14 cellular contexts compared by ENCODE assay signal in genomic region chr7:22435720-22436119, GRCh38.
DNase-seq lines count a peak whose midpoint lies in the region; ATAC-seq, FAIRE-seq and TF ChIP-seq lines count a peak whose summit lies in the region.
"Had no signal": no experiment of that assay in that cellular context is flagged by ENCODE, and none has a peak within 500 bp of the region (broad histone marks: within the 10 kb centered on the region; RNA-seq: fewer than 3 reads in every experiment).

No MANE protein-coding gene starts in this region.

- WGBS in smooth muscle cell (ENCODE audit: low lambda C conversion rate) = 95% methylated on average over 8 of the region's 8 CpGs

- H3K9me3 Mint-ChIP-seq in activated CD4-positive, alpha-beta memory T cell treated with anti-CD3 and anti-CD28 coated beads, Interleukin-2, amount 10 ng/mL, durations not matched to agents 7 days and 5 days = no peaks in the 10 kb centered on the region

- H3F3A ChIP-seq in DOHH2 (ENCODE audit: control insufficient read depth, insufficient read depth) (peaks cover 50% of the 10 kb centered on the region), OCI-LY1 (ENCODE audit: insufficient read depth, low read length) (no peaks in the 10 kb centered on the region), smooth muscle cell (ENCODE audit: low read depth) (no peaks in the 10 kb centered on the region)

- peaks cover 98% of the 10 kb centered on the region for H3K4me1 ChIP-seq in DOHH2 (ENCODE audit: control insufficient read depth, low read length)
- peaks cover 75% of the 10 kb centered on the region for H3K4me1 ChIP-seq in OCI-LY1 (ENCODE audit: insufficient read depth, low read length, severe bottlenecking)
- peaks cover 17% of the 10 kb centered on the region for H3K4me1 ChIP-seq in smooth muscle cell (ENCODE audit: low read depth)
- H3K4me1 ChIP-seq: uterus had no signal

- ATAC-seq in HG03039 (IDR thresholded peaks at IDR 0.05; ENCODE audit: unreplicated experiment) = peak; percentile 15
- ATAC-seq: sciatic nerve; stimulated activated naive CD8-positive, alpha-beta T cell treated with anti-CD3 and anti-CD28 coated beads, Interleukin-15, Interleukin-2, amounts not matched to agents 100 U/mL and 50 U/mL, for 24 hours had no signal

- H3K9me2 ChIP-seq in DOHH2 (replicated peaks; ENCODE audit: control insufficient read depth, low read length) (no peaks in the 10 kb centered on the region), OCI-LY1 (ENCODE audit: low read depth, low read length) (no peaks in the 10 kb centered on the region)

- POLR2A ChIA-PET in activated CD4-positive, alpha-beta memory T cell treated with anti-CD3 and anti-CD28 coated beads, Interleukin-2, amount 10 ng/mL, durations not matched to agents 7 days and 5 days (lab: Charles Lee) = no interaction called here

- no peaks in the 10 kb centered on the region for H3K36me3 Mint-ChIP-seq in activated CD4-positive, alpha-beta memory T cell treated with anti-CD3 and anti-CD28 coated beads, Interleukin-2, amount 10 ng/mL, durations not matched to agents 7 days and 5 days (ENCODE audit: low read depth)

- H3K27ac Mint-ChIP-seq in activated CD4-positive, alpha-beta memory T cell treated with anti-CD3 and anti-CD28 coated beads, Interleukin-2, amount 10 ng/mL, durations not matched to agents 7 days and 5 days = no peak overlapping the region

- no peak overlapping the region for H3K4me3 Mint-ChIP-seq in activated CD4-positive, alpha-beta memory T cell treated with anti-CD3 and anti-CD28 coated beads, Interleukin-2, amount 10 ng/mL, durations not matched to agents 7 days and 5 days

- H3K27ac ChIP-seq in DOHH2 (ENCODE audit: low read depth, low read length) (peak overlapping the region; percentile 95), OCI-LY1 (ENCODE audit: low read depth, low read length, poor library complexity, severe bottlenecking) (peak overlapping the region; percentile 85), smooth muscle cell (ENCODE audit: low read depth) (no peak overlapping the region)
- H3K27ac ChIP-seq: uterus had no signal

- CTCF ChIA-PET in activated CD4-positive, alpha-beta memory T cell treated with anti-CD3 and anti-CD28 coated beads, Interleukin-2, amount 10 ng/mL, durations not matched to agents 7 days and 5 days (lab: Charles Lee) = interaction anchor here (1.1 kb wide), 1 partner anchor 17 kb away, joined by 4 read pairs; no protein-coding TSS in a partner anchor

- H3K4me2 ChIP-seq in DOHH2 (ENCODE audit: low read length) (peak overlapping the region; percentile 80), OCI-LY1 (ENCODE audit: low read length) (peak overlapping the region; percentile 58), smooth muscle cell (no peak overlapping the region)

- H3K79me2 ChIP-seq in DOHH2 (ENCODE audit: control insufficient read depth, low read length) (peaks cover 29% of the 10 kb centered on the region), OCI-LY1 (ENCODE audit: insufficient read depth, low read length) (no peaks in the 10 kb centered on the region), smooth muscle cell (ENCODE audit: low read depth) (no peaks in the 10 kb centered on the region)

- H4K20me1 ChIP-seq in DOHH2 (ENCODE audit: control insufficient read depth, insufficient read depth, low read depth, low read length) (no peaks in the 10 kb centered on the region), OCI-LY1 (ENCODE audit: insufficient read depth, low read length) (no peaks in the 10 kb centered on the region), smooth muscle cell (ENCODE audit: low read depth) (no peaks in the 10 kb centered on the region)

- TF ChIP-seq CTCF in DOHH2 (IDR thresholded peaks at IDR 0.05; ENCODE audit: low read depth, low read length, poor library complexity, severe bottlenecking) (no peak), OCI-LY1 (IDR thresholded peaks at IDR 0.05; ENCODE audit: low read length) (no peak), smooth muscle cell (IDR thresholded peaks at IDR 0.05; ENCODE audit: borderline replicate concordance, insufficient read depth, poor library complexity, severe bottlenecking) (no peak)

- no peak for DNase-seq in GM19239 (ENCODE audit: insufficient read length, low spot score)
- no peak for DNase-seq in GM19240 (ENCODE audit: insufficient read length, low spot score)
- no peak for DNase-seq in smooth muscle cell (lab: John Stamatoyannopoulos, UW; ENCODE audit: unreplicated experiment)
- no peak for DNase-seq in NAMALWA (ENCODE audit: low spot score)
- no peak for DNase-seq in activated CD4-positive, alpha-beta memory T cell treated with anti-CD3 and anti-CD28 coated beads, Interleukin-2, amount 10 ng/mL, durations not matched to agents 7 days and 5 days
- DNase-seq: activated effector memory CD4-positive, alpha-beta T cell treated with anti-CD3 and anti-CD28 coated beads, Interleukin-2, amount 50 U/mL, for 16 hours; NCI-H1694; stimulated activated naive CD8-positive, alpha-beta T cell treated with anti-CD3 and anti-CD28 coated beads, Interleukin-15, Interleukin-2, amounts not matched to agents 100 U/mL and 50 U/mL, for 24 hours; uterus had no signal

- H3K4me3 ChIP-seq in DOHH2 (ENCODE audit: low read length) (peak overlapping the region; percentile 61), OCI-LY1 (ENCODE audit: low read depth, low read length, poor library complexity, severe bottlenecking) (peak overlapping the region; percentile 26), smooth muscle cell (no peak overlapping the region)
- H3K4me3 ChIP-seq: dorsolateral prefrontal cortex, uterus had no signal

- no peaks in the 10 kb centered on the region for H3K9me3 ChIP-seq in DOHH2 (ENCODE audit: control insufficient read depth, insufficient read depth, low read length)
- 0 out of 2 replicates have a peak, but pooled peaks cover 5% of the 10 kb centered on the region for H3K9me3 ChIP-seq in OCI-LY1 (ENCODE audit: low read length)
- H3K9me3 ChIP-seq in smooth muscle cell (replicated peaks; ENCODE audit: low read depth) = no peaks in the 10 kb centered on the region
- H3K9me3 ChIP-seq: uterus had no signal

- H2AFZ ChIP-seq in OCI-LY1 (ENCODE audit: low read length) (no peak overlapping the region), smooth muscle cell (ENCODE audit: low read depth) (no peak overlapping the region)

- peak; percentile 78 for FAIRE-seq in GM19239 (lab: Jason Lieb, UNC)

- H3K9ac ChIP-seq in OCI-LY1 (ENCODE audit: low read length) = peak overlapping the region; percentile 29
- H3K9ac ChIP-seq in smooth muscle cell (ENCODE audit: low read depth) = no peak overlapping the region

- H3K36me3 ChIP-seq in DOHH2 (ENCODE audit: control insufficient read depth, low read length) = peaks cover 40% of the 10 kb centered on the region
- no peaks in the 10 kb centered on the region for H3K36me3 ChIP-seq in OCI-LY1 (ENCODE audit: insufficient read depth, low read length)
- no peaks in the 10 kb centered on the region for H3K36me3 ChIP-seq in smooth muscle cell (ENCODE audit: low read depth)
- H3K36me3 ChIP-seq: uterus had no signal

- H3K27me3 Mint-ChIP-seq in activated CD4-positive, alpha-beta memory T cell treated with anti-CD3 and anti-CD28 coated beads, Interleukin-2, amount 10 ng/mL, durations not matched to agents 7 days and 5 days = peaks cover 28% of the 10 kb centered on the region

- peaks cover 4% of the 10 kb centered on the region for H3K4me1 Mint-ChIP-seq in activated CD4-positive, alpha-beta memory T cell treated with anti-CD3 and anti-CD28 coated beads, Interleukin-2, amount 10 ng/mL, durations not matched to agents 7 days and 5 days

- no peaks in the 10 kb centered on the region for H3K27me3 ChIP-seq in DOHH2 (ENCODE audit: control insufficient read depth, low read length)
- H3K27me3 ChIP-seq in OCI-LY1 (ENCODE audit: insufficient read depth, low read length) = no peaks in the 10 kb centered on the region
- H3K27me3 ChIP-seq in smooth muscle cell (ENCODE audit: low read depth) = no peaks in the 10 kb centered on the region
- H3K27me3 ChIP-seq: dorsolateral prefrontal cortex, uterus had no signal
